Comparison of ENCODE assay signal across 18 cellular contexts in genomic region chr12:106037524-106038298, GRCh38.
"Had no signal": no experiment of that assay in that cellular context is flagged by ENCODE, and none has a peak within 500 bp of the region (broad histone marks: within the 10 kb centered on the region; RNA-seq: fewer than 3 reads in every experiment).

No MANE protein-coding gene starts in this region.

- FAIRE-seq: urothelium cell line had no signal

- H3K36me3 Mint-ChIP-seq: activated naive CD4-positive, alpha-beta T cell treated with anti-CD3 and anti-CD28 coated beads, Interleukin-2, amount 50 U/mL, for 72 hours; naive thymus-derived CD8-positive, alpha-beta T cell had no signal

- H3K9me3 Mint-ChIP-seq: activated naive CD4-positive, alpha-beta T cell treated with anti-CD3 and anti-CD28 coated beads, Interleukin-2, amount 50 U/mL, for 72 hours; activated T-helper 1 cell treated with anti-CD3 and anti-CD28 coated beads, Interleukin-12 subunit alpha, Interleukin-12 subunit beta, Interleukin-2, Interleukin-4 antibody, amounts not matched to agents 30 ng/mL and 10 ng/mL and 1 ng/mL, durations not matched to agents 14 hours and 24 hours and 36 hours; T-helper 1 cell treated with Interleukin-12 subunit alpha and Interleukin-12 subunit beta and Interleukin-4 antibody, amounts not matched to agents 30 μg/mL and 1 μg/mL, for 36 hours had no signal

- H3K36me3 ChIP-seq: adrenal gland, gastroesophageal sphincter, heart left ventricle, tibial artery had no signal

- H3K4me3 Mint-ChIP-seq: activated T-helper 1 cell treated with anti-CD3 and anti-CD28 coated beads, Interleukin-12 subunit alpha, Interleukin-12 subunit beta, Interleukin-2, Interleukin-4 antibody, amounts not matched to agents 30 ng/mL and 10 ng/mL and 1 ng/mL, durations not matched to agents 14 hours and 24 hours and 36 hours; naive thymus-derived CD8-positive, alpha-beta T cell; T-helper 1 cell treated with Interleukin-12 subunit alpha and Interleukin-12 subunit beta and Interleukin-4 antibody, amounts not matched to agents 30 μg/mL and 1 μg/mL, for 36 hours had no signal

- H3K4me1 Mint-ChIP-seq: naive thymus-derived CD8-positive, alpha-beta T cell had no signal

- H3K27ac Mint-ChIP-seq: activated naive CD4-positive, alpha-beta T cell treated with anti-CD3 and anti-CD28 coated beads, Interleukin-2, amount 50 U/mL, for 72 hours; activated T-helper 1 cell treated with anti-CD3 and anti-CD28 coated beads, Interleukin-12 subunit alpha, Interleukin-12 subunit beta, Interleukin-2, Interleukin-4 antibody, amounts not matched to agents 30 ng/mL and 10 ng/mL and 1 ng/mL, durations not matched to agents 14 hours and 24 hours and 36 hours; T-helper 1 cell treated with Interleukin-12 subunit alpha and Interleukin-12 subunit beta and Interleukin-4 antibody, amounts not matched to agents 30 μg/mL and 1 μg/mL, for 36 hours had no signal

- DNase-seq: activated CD4-positive, alpha-beta T cell treated with anti-CD3 and anti-CD28 coated beads for 1 hour; activated CD4-positive, alpha-beta T cell treated with anti-CD3 and anti-CD28 coated beads, Interleukin-2, amount 50 U/mL, for 4 hours; activated gamma-delta T cell treated with Interleukin-2 at 50 U/mL for 16 hours; adrenal gland; effector CD8-positive, alpha-beta T cell; heart left ventricle; left ventricle myocardium superior; naive thymus-derived CD8-positive, alpha-beta T cell; posterior cingulate gyrus; stimulated activated CD4-positive, alpha-beta T cell treated with anti-CD3 and anti-CD28 coated beads, Interleukin-2, amount 100 ng/mL, for 24 hours; stimulated activated naive CD4-positive, alpha-beta T cell treated with Interleukin-2 at 50 U/mL for 16 hours; tibial artery had no signal

- H3K27me3 ChIP-seq: adrenal gland, heart left ventricle, tibial artery had no signal

- H3K4me1 ChIP-seq: adrenal gland, gastroesophageal sphincter, tibial artery had no signal

- H3K9me3 ChIP-seq: adrenal gland, gastroesophageal sphincter, heart left ventricle, tibial artery had no signal

- H3K27ac ChIP-seq: adrenal gland, gastroesophageal sphincter, heart left ventricle, tibial artery, VCaP had no signal

- H3K4me3 ChIP-seq: adrenal gland, gastroesophageal sphincter, heart left ventricle, tibial artery had no signal
